Comparison of ENCODE assay signal across 16 cellular contexts in the genomic region with DNA sequence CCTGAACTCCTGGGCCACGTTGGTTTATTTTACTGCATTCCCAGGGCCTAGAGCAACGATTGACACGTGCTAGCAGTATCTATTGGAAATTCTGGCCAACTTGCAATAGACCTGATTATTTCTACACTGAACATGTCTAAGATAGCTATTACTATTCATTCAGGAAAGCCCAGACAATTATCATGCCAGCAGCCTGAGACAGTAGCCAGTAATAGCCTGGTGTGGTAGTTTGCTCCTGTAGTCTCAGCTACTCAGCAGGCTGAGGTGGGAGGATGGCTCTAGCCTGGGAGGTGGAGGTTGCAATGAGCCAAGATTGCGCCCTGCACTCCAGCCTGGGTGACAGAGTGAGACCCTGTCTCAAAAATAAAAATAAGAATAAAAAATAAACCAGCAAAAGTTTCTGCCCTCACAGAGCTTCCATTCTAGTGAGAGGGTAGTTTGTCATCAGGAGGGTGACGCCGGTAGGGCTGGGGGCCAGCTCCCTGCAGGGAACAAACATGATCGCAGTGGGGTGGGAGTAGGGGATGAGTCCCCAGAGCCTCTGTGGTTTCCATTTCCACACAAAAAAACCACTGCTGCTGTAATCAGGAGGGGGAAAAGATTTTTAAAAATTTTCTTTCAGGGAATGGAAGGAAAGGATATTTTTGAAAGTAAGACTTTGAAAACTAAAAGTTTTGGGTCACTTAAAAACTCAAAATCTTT. TPM values are rescaled to one million over a fixed set of nuclear protein-coding genes. Genes with fewer than 3 reads are reported as not detected.
DNase-seq lines count a peak whose midpoint lies in the region; ATAC-seq, FAIRE-seq and TF ChIP-seq lines count a peak whose summit lies in the region.
"Had no signal": no experiment of that assay in that cellular context is flagged by ENCODE, and none has a peak within 500 bp of the region (broad histone marks: within the 10 kb centered on the region; RNA-seq: fewer than 3 reads in every experiment).

No MANE protein-coding gene starts in this region.

- no peaks in the 10 kb centered on the region for H3K9me2 ChIP-seq in MM.1S (replicated peaks; ENCODE audit: insufficient read depth, low read length)

- H3K4me1 ChIP-seq in MM.1S (ENCODE audit: low read length): peaks cover 26% of the 10 kb centered on the region
- H3K4me1 ChIP-seq in effector memory CD4-positive, alpha-beta T cell (ENCODE audit: control insufficient read depth, insufficient read depth, low read length, poor library complexity, severe bottlenecking): peaks cover 55% of the 10 kb centered on the region
- no peaks in the 10 kb centered on the region for H3K4me1 ChIP-seq in kidney (ENCODE audit: control insufficient read depth in 1 of 2, insufficient read depth in 1 of 2, low read depth in 1 of 2, low read length in 2 of 2)
- H3K4me1 ChIP-seq: parathyroid adenoma had no signal

- peaks cover 35% of the 10 kb centered on the region for H4K20me1 ChIP-seq in MM.1S (ENCODE audit: insufficient read depth, low read length)

- TF ChIP-seq CTCF in MM.1S (IDR thresholded peaks at IDR 0.05; ENCODE audit: low read length): no peak
- TF ChIP-seq CTCF in kidney (IDR thresholded peaks at IDR 0.05; ENCODE audit: borderline replicate concordance, extremely low read depth, insufficient read depth): no peak

- no peak for FAIRE-seq in kidney (lab: Jason Lieb, UNC)
- FAIRE-seq: islet of Langerhans had no signal

- peaks cover 71% of the 10 kb centered on the region for H3K4me1 Mint-ChIP-seq in stimulated activated memory B cell treated with anti-CD40 and anti-IgM and Interleukin-4, amounts not matched to agents 10 μg/mL and 1 μg/mL and 100 μg/mL, for 72 hours

- H3F3A ChIP-seq in MM.1S (ENCODE audit: insufficient read depth, low read length): peaks cover 39% of the 10 kb centered on the region

- H3K27ac ChIP-seq in MM.1S (ENCODE audit: low read length): no peak overlapping the region
- H3K27ac ChIP-seq in effector memory CD4-positive, alpha-beta T cell (ENCODE audit: insufficient read depth, low read length, poor library complexity, severe bottlenecking): peak overlapping the region; percentile 28
- H3K27ac ChIP-seq in kidney (ENCODE audit: low read depth in 2 of 2, low read length in 2 of 2): no peak overlapping the region
- H3K27ac ChIP-seq: coronary artery, parathyroid adenoma had no signal

- no peak overlapping the region for H2AFZ ChIP-seq in MM.1S (ENCODE audit: low read length)
- H2AFZ ChIP-seq: parathyroid adenoma had no signal

- peak overlapping the region; percentile 79; the same call in 1 of the 2 replicates for H3K4me2 ChIP-seq in MM.1S (ENCODE audit: low read depth, low read length)
- H3K4me2 ChIP-seq: smooth muscle cell had no signal

- H3K9ac ChIP-seq in MM.1S (ENCODE audit: low read length) (no peak overlapping the region), kidney (ENCODE audit: low read length in 2 of 2) (no peak overlapping the region)
- H3K9ac ChIP-seq: parathyroid adenoma had no signal

- peaks cover 6% of the 10 kb centered on the region for H3K36me3 ChIP-seq in MM.1S (replicated peaks; ENCODE audit: insufficient read depth, low read length)
- peaks cover 29% of the 10 kb centered on the region for H3K36me3 ChIP-seq in effector memory CD4-positive, alpha-beta T cell (ENCODE audit: control insufficient read depth, insufficient read depth, low read length)
- no peaks in the 10 kb centered on the region for H3K36me3 ChIP-seq in kidney (ENCODE audit: control insufficient read depth in 1 of 2, insufficient read depth in 2 of 2, low read length in 2 of 2)

- H3K9me3 Mint-ChIP-seq in activated naive CD4-positive, alpha-beta T cell treated with anti-CD3 and anti-CD28 coated beads, Interleukin-2, amount 50 U/mL, for 72 hours: no peaks in the 10 kb centered on the region
- no peaks in the 10 kb centered on the region for H3K9me3 Mint-ChIP-seq in stimulated activated memory B cell treated with anti-CD40 and anti-IgM and Interleukin-4, amounts not matched to agents 10 μg/mL and 1 μg/mL and 100 μg/mL, for 72 hours
- H3K9me3 Mint-ChIP-seq: mesothelial cell of epicardium had no signal

- H3K4me3 ChIP-seq in MM.1S (ENCODE audit: low read length): no peak overlapping the region
- H3K4me3 ChIP-seq in effector memory CD4-positive, alpha-beta T cell (ENCODE audit: insufficient read depth, low read depth, low read length, poor library complexity, severe bottlenecking): peak overlapping the region; percentile 8
- H3K4me3 ChIP-seq in kidney (ENCODE audit: low read length in 2 of 2): no peak overlapping the region
- H3K4me3 ChIP-seq: coronary artery, smooth muscle cell had no signal

- peak overlapping the region; percentile 26 for H3K4me3 Mint-ChIP-seq in stimulated activated memory B cell treated with anti-CD40 and anti-IgM and Interleukin-4, amounts not matched to agents 10 μg/mL and 1 μg/mL and 100 μg/mL, for 72 hours
- H3K4me3 Mint-ChIP-seq: mesothelial cell of epicardium had no signal

- peak overlapping the region; percentile 31 to 63 for H3K27ac Mint-ChIP-seq in activated naive CD4-positive, alpha-beta T cell treated with anti-CD3 and anti-CD28 coated beads, Interleukin-2, amount 50 U/mL, for 72 hours
- H3K27ac Mint-ChIP-seq in stimulated activated memory B cell treated with anti-CD40 and anti-IgM and Interleukin-4, amounts not matched to agents 10 μg/mL and 1 μg/mL and 100 μg/mL, for 72 hours: peak overlapping the region; percentile 67
- H3K27ac Mint-ChIP-seq: mesothelial cell of epicardium had no signal

- no peaks in the 10 kb centered on the region for H3K27me3 Mint-ChIP-seq in stimulated activated memory B cell treated with anti-CD40 and anti-IgM and Interleukin-4, amounts not matched to agents 10 μg/mL and 1 μg/mL and 100 μg/mL, for 72 hours

- no peaks in the 10 kb centered on the region for H3K27me3 ChIP-seq in MM.1S (replicated peaks; ENCODE audit: insufficient read depth, low read length)
- no peaks in the 10 kb centered on the region for H3K27me3 ChIP-seq in effector memory CD4-positive, alpha-beta T cell (replicated peaks; ENCODE audit: control insufficient read depth, insufficient read depth, low read length, poor library complexity, severe bottlenecking)

- H3K9me3 ChIP-seq in MM.1S (replicated peaks; ENCODE audit: insufficient read depth, low read length) (no peaks in the 10 kb centered on the region), kidney (ENCODE audit: control insufficient read depth in 1 of 2, low read length in 2 of 2) (no peaks in the 10 kb centered on the region)
- no peaks in the 10 kb centered on the region for H3K9me3 ChIP-seq in effector memory CD4-positive, alpha-beta T cell (ENCODE audit: control insufficient read depth, low read length)

- ATAC-seq in activated naive CD4-positive, alpha-beta T cell treated with anti-CD3 and anti-CD28 coated beads, Interleukin-2, amount 50 U/mL, for 72 hours: no peak
- no peak for ATAC-seq in stimulated activated memory B cell treated with anti-CD40 and anti-IgM and Interleukin-4, amounts not matched to agents 10 μg/mL and 1 μg/mL and 100 μg/mL, for 72 hours

- peaks cover 98% of the 10 kb centered on the region for H3K79me2 ChIP-seq in MM.1S (ENCODE audit: low read length)
- H3K79me2 ChIP-seq: parathyroid adenoma had no signal

- H3K36me3 Mint-ChIP-seq in activated naive CD4-positive, alpha-beta T cell treated with anti-CD3 and anti-CD28 coated beads, Interleukin-2, amount 50 U/mL, for 72 hours: peaks cover 7 to 63% of the 10 kb centered on the region in 2 donors
- H3K36me3 Mint-ChIP-seq in stimulated activated memory B cell treated with anti-CD40 and anti-IgM and Interleukin-4, amounts not matched to agents 10 μg/mL and 1 μg/mL and 100 μg/mL, for 72 hours: peaks cover 30% of the 10 kb centered on the region

- DNase-seq in activated naive CD4-positive, alpha-beta T cell treated with anti-CD3 and anti-CD28 coated beads, Interleukin-2, amount 50 U/mL, for 72 hours (ENCODE audit: low spot score in 2 of 2): no peak
- DNase-seq in activated naive CD4-positive, alpha-beta T cell (lab: John Stamatoyannopoulos, UW): no peak
- DNase-seq in MM.1S (no peak), NAMALWA (ENCODE audit: low spot score) (no peak), kidney (no peak), NCI-H2081 treated with DMSO at 0.1 percent for 48 hours (lab: John Stamatoyannopoulos, UW) (no peak)
- DNase-seq in effector memory CD4-positive, alpha-beta T cell: no peak
- DNase-seq: activated CD4-positive, CD25-positive, alpha-beta regulatory T cell; erythroblast; RPMI8226 had no signal

- intact Hi-C loops in kidney (cut with DNase I): no loop called here

RNA-seq across cellular contexts. Expression of gene CASP8, which starts 4.3 kb away (rescaled TPM):
- total RNA-seq in activated naive CD4-positive, alpha-beta T cell treated with anti-CD3 and anti-CD28 coated beads, Interleukin-2, amount 50 U/mL, for 72 hours: 10 to 100 TPM; 40.4 to 74.3 TPM
- 35.3 TPM for total RNA-seq in kidney
- 8.0 TPM for polyA plus RNA-seq in kidney (ENCODE audit: insufficient read depth, low read depth, low replicate concordance)
